9 cellular contexts compared by ENCODE assay signal in the genomic region with DNA sequence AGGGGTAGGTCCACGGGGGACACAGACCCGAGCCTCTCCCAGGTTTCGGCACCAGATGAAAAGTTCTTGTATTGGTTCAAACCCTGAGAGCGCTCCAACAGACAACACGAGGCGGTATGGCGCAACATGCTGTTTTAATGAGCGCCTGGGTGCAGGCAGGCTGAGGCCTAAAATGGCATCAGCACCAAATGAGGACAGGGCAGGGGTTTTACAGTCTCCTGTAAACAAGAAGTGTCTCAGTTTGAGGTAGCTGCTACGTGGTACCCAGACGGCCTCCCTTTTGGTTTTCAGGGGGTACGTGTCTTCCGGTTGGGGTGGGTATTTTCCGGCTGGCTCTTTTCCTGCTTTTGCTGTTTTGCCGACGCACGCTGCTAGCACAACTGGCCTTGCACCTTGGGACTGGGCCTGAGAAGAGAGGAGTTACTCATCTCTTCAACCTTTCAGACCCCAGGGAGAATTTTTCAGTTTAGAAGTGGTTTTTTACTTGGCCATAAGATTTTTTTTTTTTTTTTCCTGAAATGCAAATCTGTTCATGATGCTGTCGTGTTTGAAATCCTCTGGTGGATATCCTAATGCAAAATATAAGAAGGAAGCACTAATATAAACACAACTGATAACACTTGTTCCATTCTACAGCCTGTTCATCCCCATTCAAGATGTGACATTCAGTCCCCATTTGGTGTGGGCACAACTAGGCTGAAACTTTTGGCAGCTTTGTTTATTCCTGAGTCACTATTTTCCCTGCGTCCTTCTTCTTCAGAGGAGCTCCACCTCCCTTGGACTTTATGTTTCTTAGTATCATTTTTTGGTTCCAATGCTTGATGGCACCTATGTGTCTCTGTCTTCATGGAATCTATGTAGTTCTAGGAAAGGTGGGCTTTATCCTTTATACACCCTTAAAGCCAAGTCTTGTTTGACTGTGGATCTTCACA. TPM values are rescaled to one million over a fixed set of nuclear protein-coding genes. Genes with fewer than 3 reads are reported as not detected.
DNase-seq lines count a peak whose midpoint lies in the region; ATAC-seq and TF ChIP-seq lines count a peak whose summit lies in the region.
"Had no signal": no experiment of that assay in that cellular context is flagged by ENCODE, and none has a peak within 500 bp of the region (broad histone marks: within the 10 kb centered on the region; RNA-seq: fewer than 3 reads in every experiment).

No MANE protein-coding gene starts in this region.

- H3K9me3 Mint-ChIP-seq in activated T-cell treated with anti-CD3 and anti-CD28 coated beads, Interleukin-2, amount 50 U/mL, for 72 hours = peaks cover 0 to 6% of the 10 kb centered on the region in 2 donors
- H3K9me3 Mint-ChIP-seq in stimulated activated naive B cell treated with anti-CD40 and anti-IgM and Interleukin-4, amounts not matched to agents 10 μg/mL and 1 μg/mL and 100 μg/mL, for 72 hours = peaks cover 0 to 15% of the 10 kb centered on the region in 2 donors

- no peaks in the 10 kb centered on the region for H3K36me3 ChIP-seq in sigmoid colon

- TF ChIP-seq POLR2A in NB4 (IDR thresholded peaks at IDR 0.05; ENCODE audit: extremely low read depth, insufficient read length) = no peak
- no peak for TF ChIP-seq POLR2A in sigmoid colon (IDR thresholded peaks at IDR 0.05)

- H3K9me3 ChIP-seq in sigmoid colon = no peaks in the 10 kb centered on the region

- WGBS in sigmoid colon, 2 donors = 65 to 76% methylated on average over 18 of the region's 18 CpGs

- peaks cover 0 to 2% of the 10 kb centered on the region in 2 donors for H3K36me3 Mint-ChIP-seq in activated T-cell treated with anti-CD3 and anti-CD28 coated beads, Interleukin-2, amount 50 U/mL, for 72 hours (ENCODE audit: insufficient read depth in 2 of 2)
- peaks cover 9 to 47% of the 10 kb centered on the region in 2 donors for H3K36me3 Mint-ChIP-seq in stimulated activated naive B cell treated with anti-CD40 and anti-IgM and Interleukin-4, amounts not matched to agents 10 μg/mL and 1 μg/mL and 100 μg/mL, for 72 hours

- no peak overlapping the region for H3K4me3 Mint-ChIP-seq in activated T-cell treated with anti-CD3 and anti-CD28 coated beads, Interleukin-2, amount 50 U/mL, for 72 hours
- H3K4me3 Mint-ChIP-seq in stimulated activated naive B cell treated with anti-CD40 and anti-IgM and Interleukin-4, amounts not matched to agents 10 μg/mL and 1 μg/mL and 100 μg/mL, for 72 hours = no peak overlapping the region

- no peak overlapping the region for H3K4me3 ChIP-seq in NB4 (ENCODE audit: low read depth, low read length)
- H3K4me3 ChIP-seq in sigmoid colon = no peak overlapping the region

- H3K27ac Mint-ChIP-seq in activated T-cell treated with anti-CD3 and anti-CD28 coated beads, Interleukin-2, amount 50 U/mL, for 72 hours = peak overlapping the region; percentile 36
- H3K27ac Mint-ChIP-seq in stimulated activated naive B cell treated with anti-CD40 and anti-IgM and Interleukin-4, amounts not matched to agents 10 μg/mL and 1 μg/mL and 100 μg/mL, for 72 hours = no peak overlapping the region

- in situ Hi-C loops in ACHN (cut with HindIII; ENCODE audit: low pct_ligation_motif_present, low pct_unique_long_range_greater_than_20kb, low sequenced_read_pairs) = no loop called here

- H3K27me3 ChIP-seq in sigmoid colon = no peaks in the 10 kb centered on the region

- peak; percentile 19 to 31 for ATAC-seq in activated T-cell treated with anti-CD3 and anti-CD28 coated beads, Interleukin-2, amount 50 U/mL, for 72 hours (replicated peaks in 1 of 2)
- peak; percentile 65 for ATAC-seq in HG02610 (IDR thresholded peaks at IDR 0.05; ENCODE audit: unreplicated experiment)
- peak; percentile 53 to 68 for ATAC-seq in stimulated activated naive B cell treated with anti-CD40 and anti-IgM and Interleukin-4, amounts not matched to agents 10 μg/mL and 1 μg/mL and 100 μg/mL, for 72 hours (replicated peaks)

- peaks cover 0 to 5% (median 2%) of the 10 kb centered on the region in 4 donors for H3K4me1 ChIP-seq in sigmoid colon

- no peak for DNase-seq in activated T-cell treated with anti-CD3 and anti-CD28 coated beads, Interleukin-2, amount 50 U/mL, for 72 hours
- DNase-seq in activated T-cell treated with anti-CD3 and anti-CD28 coated beads, Interleukin-2, amount 50 U/mL, for 1 hour = no peak
- peak; percentile 52 for DNase-seq in NB4 (ENCODE audit: low read depth)
- DNase-seq in stimulated activated naive B cell treated with anti-CD40 and anti-IgM and Interleukin-4, amounts not matched to agents 10 μg/mL and 1 μg/mL and 100 μg/mL, for 72 hours = peak; percentile 39
- DNase-seq in ACHN = no peak
- DNase-seq in NCI-H748 (lab: John Stamatoyannopoulos, UW; ENCODE audit: unreplicated experiment) = no peak
- DNase-seq in sigmoid colon = no peak
- DNase-seq: anterior cingulate cortex had no signal

- intact Hi-C loops in sigmoid colon (cut with DNase I) = no loop called here

- H3K27ac ChIP-seq in sigmoid colon = peak overlapping the region in 2 of 4 donors; percentile 9 to 23

- peaks cover 47% of the 10 kb centered on the region for H3K4me1 Mint-ChIP-seq in activated T-cell treated with anti-CD3 and anti-CD28 coated beads, Interleukin-2, amount 50 U/mL, for 72 hours (ENCODE audit: low read depth)
- H3K4me1 Mint-ChIP-seq in stimulated activated naive B cell treated with anti-CD40 and anti-IgM and Interleukin-4, amounts not matched to agents 10 μg/mL and 1 μg/mL and 100 μg/mL, for 72 hours = peaks cover 35 to 40% of the 10 kb centered on the region in 2 donors

- H3K27me3 Mint-ChIP-seq in activated T-cell treated with anti-CD3 and anti-CD28 coated beads, Interleukin-2, amount 50 U/mL, for 72 hours (ENCODE audit: low read depth) = no peaks in the 10 kb centered on the region
- H3K27me3 Mint-ChIP-seq in stimulated activated naive B cell treated with anti-CD40 and anti-IgM and Interleukin-4, amounts not matched to agents 10 μg/mL and 1 μg/mL and 100 μg/mL, for 72 hours = peaks cover 0 to 2% of the 10 kb centered on the region in 2 donors

- TF ChIP-seq CTCF in NB4 (IDR thresholded peaks at IDR 0.05; ENCODE audit: low read depth, low read length) (no peak), sigmoid colon (IDR thresholded peaks at IDR 0.05) (no peak)

- TF ChIP-seq EP300 in sigmoid colon (IDR thresholded peaks at IDR 0.05) = no peak

RNA-seq across cellular contexts. Expression of gene PPFIBP2, which starts 6.5 kb away (rescaled TPM):
- 10 to 100 TPM; 27.5 to 30.6 TPM for total RNA-seq in activated T-cell treated with anti-CD3 and anti-CD28 coated beads, Interleukin-2, amount 50 U/mL, for 72 hours
- total RNA-seq in sigmoid colon = 10 to 100 TPM in 2 of 4 donors, 1 to 10 TPM in 2; 4.1 to 11.6 (median 9.2) TPM
- polyA plus RNA-seq in sigmoid colon = 10 to 100 TPM; 26.7 to 33.5 (median 30.6) TPM

RNA-seq across cellular contexts. Expression of gene OLFML1, which starts 35.0 kb away (rescaled TPM):
- not detected for total RNA-seq in activated T-cell treated with anti-CD3 and anti-CD28 coated beads, Interleukin-2, amount 50 U/mL, for 72 hours
- 10 to 100 TPM in 2 of 4 donors, 1 to 10 TPM in 2; 2.2 to 14.7 (median 8.7) TPM for total RNA-seq in sigmoid colon
- polyA plus RNA-seq in sigmoid colon = 1 to 10 TPM in 2 of 3 donors, not detected in 1; 1.8 to 2.7 TPM

Comparison
In these comparisons a context has a peak if more than half of its experiments do, and no peak if none do; other contexts are left out.
1. DNase-seq: peak in NB4 (single experiment) and stimulated activated naive B cell treated with anti-CD40 and anti-IgM and Interleukin-4, amounts not matched to agents 10 μg/mL and 1 μg/mL and 100 μg/mL, for 72 hours (single experiment); none in activated T-cell treated with anti-CD3 and anti-CD28 coated beads, Interleukin-2, amount 50 U/mL, for 72 hours (0 of 2), activated T-cell treated with anti-CD3 and anti-CD28 coated beads, Interleukin-2, amount 50 U/mL, for 1 hour (single experiment), ACHN (single experiment), NCI-H748 (single experiment) and sigmoid colon (single experiment).
2. Peak in every context shown above with its lines, with median percentiles within 50 percentile points of each other: ATAC-seq.